Comparison of ENCODE assay signal across 16 cellular contexts in the genomic region with DNA sequence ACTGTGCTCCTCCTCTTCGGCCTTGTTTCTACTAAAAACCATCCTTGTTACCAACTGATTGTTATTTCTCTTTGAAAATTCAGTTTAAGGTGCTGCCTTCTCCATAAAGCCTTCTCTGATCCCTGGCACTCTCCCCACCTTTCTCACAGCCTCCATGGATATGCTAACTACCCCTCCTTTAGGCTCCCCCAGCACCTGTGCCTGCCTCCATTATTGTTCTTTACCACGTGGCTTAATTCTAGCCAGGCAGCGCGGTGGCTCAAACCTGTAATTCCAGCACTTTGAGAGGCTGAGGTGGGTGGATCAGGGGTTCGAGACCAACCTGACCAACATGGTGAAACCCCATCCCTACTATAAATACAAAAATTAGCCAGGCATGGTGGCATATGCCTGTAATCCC.
DNase-seq lines count a peak whose midpoint lies in the region; ATAC-seq and TF ChIP-seq lines count a peak whose summit lies in the region.
"Had no signal": no experiment of that assay in that cellular context is flagged by ENCODE, and none has a peak within 500 bp of the region (broad histone marks: within the 10 kb centered on the region; RNA-seq: fewer than 3 reads in every experiment).

No MANE protein-coding gene starts in this region.

- no peaks in the 10 kb centered on the region for H3K27me3 ChIP-seq in Karpas-422 (ENCODE audit: low read length)
- H3K27me3 ChIP-seq: BLaER1, SJSA1 had no signal

- no peak for DNase-seq in stimulated activated naive CD8-positive, alpha-beta T cell treated with anti-CD3 and anti-CD28 coated beads, Interleukin-15, Interleukin-2, amounts not matched to agents 100 U/mL and 50 U/mL, for 24 hours
- DNase-seq in memory B cell (ENCODE audit: low spot score in 2 of 2) (no peak), Karpas-422 (no peak), inferior parietal cortex (ENCODE audit: extremely low spot score) (no peak)
- DNase-seq: MV-4-11, NCI-H1436 treated with DMSO at 0.1 percent for 48 hours, NCI-H2081, NCI-H510A treated with DMSO at 0.1 percent for 48 hours, RPMI8226 had no signal

- peak overlapping the region; percentile 72 for H3K27ac Mint-ChIP-seq in stimulated activated naive CD8-positive, alpha-beta T cell treated with anti-CD3 and anti-CD28 coated beads, Interleukin-15, Interleukin-2, amounts not matched to agents 100 ng/mL and 50 ng/mL, for 24 hours
- peak overlapping the region; percentile 58 for H3K27ac Mint-ChIP-seq in memory B cell

- no peaks in the 10 kb centered on the region for H3K9me3 ChIP-seq in Karpas-422 (ENCODE audit: low read length)
- H3K9me3 ChIP-seq: SJSA1 had no signal

- no peak for TF ChIP-seq CTCF in VCaP (conservative IDR thresholded peaks at IDR 0.05)

- peaks cover 3% of the 10 kb centered on the region for H3K36me3 Mint-ChIP-seq in stimulated activated naive CD8-positive, alpha-beta T cell treated with anti-CD3 and anti-CD28 coated beads, Interleukin-15, Interleukin-2, amounts not matched to agents 100 ng/mL and 50 ng/mL, for 24 hours (ENCODE audit: low read depth)
- peaks cover 3% of the 10 kb centered on the region for H3K36me3 Mint-ChIP-seq in memory B cell

- H3K9me3 Mint-ChIP-seq in stimulated activated naive CD8-positive, alpha-beta T cell treated with anti-CD3 and anti-CD28 coated beads, Interleukin-15, Interleukin-2, amounts not matched to agents 100 ng/mL and 50 ng/mL, for 24 hours, result no peaks in the 10 kb centered on the region
- no peaks in the 10 kb centered on the region for H3K9me3 Mint-ChIP-seq in memory B cell
- H3K9me3 Mint-ChIP-seq: IgD-negative memory B cell had no signal

- H3K4me1 Mint-ChIP-seq in stimulated activated naive CD8-positive, alpha-beta T cell treated with anti-CD3 and anti-CD28 coated beads, Interleukin-15, Interleukin-2, amounts not matched to agents 100 ng/mL and 50 ng/mL, for 24 hours (ENCODE audit: low read depth), result peaks cover 23% of the 10 kb centered on the region
- peaks cover 8% of the 10 kb centered on the region for H3K4me1 Mint-ChIP-seq in memory B cell

- no peak for ATAC-seq in stimulated activated naive CD8-positive, alpha-beta T cell treated with anti-CD3 and anti-CD28 coated beads, Interleukin-15, Interleukin-2, amounts not matched to agents 100 U/mL and 50 U/mL, for 24 hours
- ATAC-seq in memory B cell (ENCODE audit: low read depth) (no peak), HG02678 (IDR thresholded peaks at IDR 0.05; ENCODE audit: unreplicated experiment) (no peak)
- ATAC-seq: HCT116 had no signal

- no peak overlapping the region for H3K4me2 ChIP-seq in Karpas-422 (ENCODE audit: low read depth, low read length, poor library complexity, severe bottlenecking)
- H3K4me2 ChIP-seq: BLaER1 had no signal

- no peaks in the 10 kb centered on the region for H3K27me3 Mint-ChIP-seq in stimulated activated naive CD8-positive, alpha-beta T cell treated with anti-CD3 and anti-CD28 coated beads, Interleukin-15, Interleukin-2, amounts not matched to agents 100 ng/mL and 50 ng/mL, for 24 hours
- H3K27me3 Mint-ChIP-seq in memory B cell, result no peaks in the 10 kb centered on the region
- H3K27me3 Mint-ChIP-seq: IgD-negative memory B cell had no signal

- no peaks in the 10 kb centered on the region for H4K20me1 ChIP-seq in Karpas-422 (ENCODE audit: insufficient read depth, low read depth, low read length)

- no peak overlapping the region for H3K4me3 ChIP-seq in Karpas-422 (ENCODE audit: low read length)
- H3K4me3 ChIP-seq: BLaER1, SJSA1 had no signal

- H3K4me3 Mint-ChIP-seq in stimulated activated naive CD8-positive, alpha-beta T cell treated with anti-CD3 and anti-CD28 coated beads, Interleukin-15, Interleukin-2, amounts not matched to agents 100 ng/mL and 50 ng/mL, for 24 hours, result no peak overlapping the region
- H3K4me3 Mint-ChIP-seq in memory B cell, result no peak overlapping the region

- 0 out of 2 replicates have a peak, but pooled peaks cover under 1% of the 10 kb centered on the region for H3K4me1 ChIP-seq in Karpas-422 (ENCODE audit: low read length)

- H3K36me3 ChIP-seq in Karpas-422 (ENCODE audit: insufficient read depth, low read length), result no peaks in the 10 kb centered on the region

- H2AFZ ChIP-seq in Karpas-422 (ENCODE audit: low read length), result no peak overlapping the region

- no peaks in the 10 kb centered on the region for H3K9me2 ChIP-seq in Karpas-422 (replicated peaks; ENCODE audit: insufficient read depth, low read length)

- no peak overlapping the region for H3K9ac ChIP-seq in Karpas-422 (ENCODE audit: low read length)
- H3K9ac ChIP-seq: BLaER1 had no signal

- peak overlapping the region; percentile 67; the same call in 1 of the 2 replicates for H3K27ac ChIP-seq in VCaP
- no peak overlapping the region for H3K27ac ChIP-seq in Karpas-422 (ENCODE audit: low read length)
- H3K27ac ChIP-seq: BLaER1, SJSA1 had no signal

- H3K79me2 ChIP-seq in Karpas-422 (ENCODE audit: low read length), result peaks cover 34% of the 10 kb centered on the region
